ENCODE assay signal across 29 cellular contexts in genomic region chr1:40495315-40495903, GRCh38. TPM values are rescaled to one million over a fixed set of nuclear protein-coding genes. Genes with fewer than 3 reads are reported as not detected.
A peak's percentile ranks its signal among the peaks of the same experiment; 100 is the strongest.
DNase-seq lines count a peak whose midpoint lies in the region; ATAC-seq and TF ChIP-seq lines count a peak whose summit lies in the region.
"Had no signal": no experiment of that assay in that cellular context is flagged by ENCODE, and none has a peak within 500 bp of the region (broad histone marks: within the 10 kb centered on the region; RNA-seq: fewer than 3 reads in every experiment).

No MANE protein-coding gene starts in this region.

- H3K4me1 ChIP-seq in HEK293 (ENCODE audit: control insufficient read depth, insufficient read depth, low read length): no peaks in the 10 kb centered on the region
- H3K4me1 ChIP-seq in adipocyte (ENCODE audit: control insufficient read depth, insufficient read depth, low read length): no peaks in the 10 kb centered on the region
- H3K4me1 ChIP-seq: BE2C, esophagus squamous epithelium, heart right ventricle, lower lobe of right lung had no signal

- H3K36me3 ChIP-seq in HEK293 (ENCODE audit: control insufficient read depth in 2 of 2, insufficient read depth in 1 of 2, low read length in 2 of 2) (peaks cover 0 to 74% of the 10 kb centered on the region in 2 experiments), adipocyte (ENCODE audit: control insufficient read depth, insufficient read depth, low read length, severe bottlenecking) (peaks cover 77% of the 10 kb centered on the region)
- H3K36me3 ChIP-seq: ovary had no signal

- POLR2A ChIA-PET in HEK293 (lab: Yijun Ruan, JAX): no interaction called here

- TF ChIP-seq CTCF in HEK293 (tag by site-specific recombination; IDR thresholded peaks at IDR 0.05) (no peak), fibroblast of mammary gland (conservative IDR thresholded peaks at IDR 0.05; ENCODE audit: control insufficient read depth, insufficient read depth, low read depth, low read length) (no peak)

- CTCF ChIA-PET in HEK293 (lab: Yijun Ruan, JAX): no interaction called here

- H3K4me3 ChIP-seq in HEK293 (ENCODE audit: low read depth, low read length) (no peak overlapping the region), adipocyte (ENCODE audit: low read length) (peak overlapping the region; percentile 37), fibroblast of mammary gland (ENCODE audit: control insufficient read depth, low read depth, low read length) (no peak overlapping the region)
- H3K4me3 ChIP-seq: esophagus squamous epithelium, heart right ventricle, lower lobe of right lung, ovary had no signal

- H3K9me3 ChIP-seq in HEK293 (ENCODE audit: control insufficient read depth, insufficient read depth, low read depth, low read length): peaks cover 2% of the 10 kb centered on the region; the same call in 1 of the 2 replicates
- H3K9me3 ChIP-seq in adipocyte (ENCODE audit: control insufficient read depth, low read length): peaks cover 85% of the 10 kb centered on the region
- H3K9me3 ChIP-seq: BE2C had no signal

- ATAC-seq in HG03196 (IDR thresholded peaks at IDR 0.05; ENCODE audit: unreplicated experiment): no peak
- ATAC-seq: heart right ventricle, lower lobe of right lung had no signal

- peak; percentile 17 for DNase-seq in Caki2 (ENCODE audit: low read depth)
- no peak for DNase-seq in adipocyte (ENCODE audit: low read depth)
- DNase-seq in fibroblast of mammary gland (ENCODE audit: low read depth): peak; percentile 5
- no peak for DNase-seq in amniotic stem cell (lab: John Stamatoyannopoulos, UW)
- DNase-seq in NCI-H1092 treated with DMSO at 0.1 percent for 48 hours (lab: John Stamatoyannopoulos, UW): no peak
- no peak for DNase-seq in HUDEP-2 (lab: John Stamatoyannopoulos, UW; ENCODE audit: unreplicated experiment in 76 of 76)
- DNase-seq: ACHN; activated CD4-positive, alpha-beta T cell treated with anti-CD3 and anti-CD28 coated beads, Interleukin-2, amount 10 ng/mL, durations not matched to agents 7 days and 5 days; activated effector memory CD4-positive, alpha-beta T cell treated with anti-CD3 and anti-CD28 coated beads, Interleukin-2, amount 50 U/mL, for 16 hours; activated naive CD8-positive, alpha-beta T cell treated with anti-CD3 and anti-CD28 coated beads for 36 hours; activated T-cell treated with anti-CD3 and anti-CD28 coated beads, Interleukin-2, amount 50 U/mL, for 1 hour; BE2C; DMS79; esophagus squamous epithelium; heart right ventricle; Kasumi-1; lower lobe of right lung; NCI-H146; NCI-H2107; NCI-H446; NCI-H748 treated with DMSO at 0.1 percent for 48 hours; nephron progenitor cell; ovary; stimulated activated CD4-positive, alpha-beta T cell treated with anti-CD3 and anti-CD28 coated beads, Interleukin-15, amount 100 ng/mL, for 24 hours; stimulated activated CD4-positive, alpha-beta T cell treated with anti-CD3 and anti-CD28 coated beads, Interleukin-4, amount 100 ng/mL, for 4 hours; trophoblast cell had no signal

- in situ Hi-C loops in Caki2 (cut with HindIII; ENCODE audit: low pct_unique_long_range_greater_than_20kb, low sequenced_read_pairs): loop anchor here (10.0 kb wide), 1 partner anchor 341 kb away; no protein-coding TSS in a partner anchor

- H3K27me3 ChIP-seq in adipocyte (replicated peaks; ENCODE audit: control insufficient read depth, insufficient read depth, low read length): no peaks in the 10 kb centered on the region
- H3K27me3 ChIP-seq: BE2C, esophagus squamous epithelium, heart right ventricle, ovary had no signal

- H3K9ac ChIP-seq in adipocyte (ENCODE audit: low read length): no peak overlapping the region

- H3K27ac ChIP-seq in HEK293 (ENCODE audit: extremely low read depth, low read depth, low read length): no peak overlapping the region
- H3K27ac ChIP-seq: esophagus squamous epithelium, heart right ventricle, HL-60, lower lobe of right lung, ovary had no signal

TF ChIP-seq in HEK293, 187 proteins besides CTCF, POLR2A, EP300 and RAD21:
- TF ChIP-seq ZNF580 (tag by site-specific recombination; IDR thresholded peaks at IDR 0.05): no peak
- TF ChIP-seq SETDB1 (IDR thresholded peaks at IDR 0.05; ENCODE audit: insufficient read length, low read length): peak; percentile 100
- no peak for TF ChIP-seq ZNF274 (IDR thresholded peaks at IDR 0.05; ENCODE audit: low read length)
- TF ChIP-seq ZNF274 (tag by site-specific recombination; IDR thresholded peaks at IDR 0.05; ENCODE audit: borderline replicate concordance): peak; percentile 96
- TF ChIP-seq TRIM28 (IDR thresholded peaks at IDR 0.05; ENCODE audit: borderline replicate concordance, low read length): peak; percentile 99
- TF ChIP-seq KLF17 (tag by site-specific recombination; IDR thresholded peaks at IDR 0.05): no peak

RNA-seq across cellular contexts. Expression of gene EXO5, which starts 13.2 kb away (rescaled TPM):
- total RNA-seq in Caki2 (2014; rRNA removed; shearing (Covaris generic); ENCODE audit: low replicate concordance): 5.2 and 6.5 TPM in 2 replicates

RNA-seq across cellular contexts. Expression of gene ZFP69, which starts 18.3 kb away (rescaled TPM):
- 5.6 and 6.9 TPM in 2 replicates for total RNA-seq in Caki2 (2014; rRNA removed; shearing (Covaris generic); ENCODE audit: low replicate concordance)

RNA-seq across cellular contexts. Expression of gene ZNF684, which starts 36.0 kb away (rescaled TPM):
- total RNA-seq in Caki2 (2014; rRNA removed; shearing (Covaris generic); ENCODE audit: low replicate concordance): 1.8 and 3.0 TPM in 2 replicates

RNA-seq across cellular contexts. Expression of gene ZFP69B, which starts 45.1 kb away (rescaled TPM):
- total RNA-seq in Caki2 (2014; rRNA removed; shearing (Covaris generic); ENCODE audit: low replicate concordance): 1.1 and 2.3 TPM in 2 replicates

Comparison
In these comparisons a context has a peak if more than half of its experiments do, and no peak if none do; other contexts are left out.
1. DNase-seq: peak in Caki2 (single experiment) and fibroblast of mammary gland (single experiment); none in adipocyte (single experiment), amniotic stem cell (single experiment), NCI-H1092 treated with DMSO at 0.1 percent for 48 hours (single experiment) and HUDEP-2 (0 of 76).